In the genomic region with DNA sequence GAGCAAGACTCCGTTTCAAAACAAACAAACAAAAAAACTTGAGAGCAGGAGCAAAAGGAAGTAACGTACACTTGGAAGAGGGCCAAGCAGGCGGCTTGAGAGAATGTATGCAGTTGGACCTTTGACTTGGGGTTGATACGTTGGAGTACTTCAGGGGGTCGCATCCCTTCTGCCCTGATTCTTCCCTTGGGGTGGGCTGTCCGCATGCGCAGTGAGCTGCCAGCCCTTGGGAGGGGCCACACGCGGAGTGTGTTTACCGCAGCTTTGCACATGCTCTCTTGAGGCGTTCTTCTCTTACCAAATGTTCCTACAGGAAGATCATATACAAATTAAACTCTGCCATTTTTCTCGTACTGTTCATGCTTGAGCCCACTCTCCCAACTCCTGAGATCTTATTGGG, we compare ENCODE assay signal across 24 cellular contexts.
"Had no signal": no experiment of that assay in that cellular context is flagged by ENCODE, and none has a peak within 500 bp of the region (broad histone marks: within the 10 kb centered on the region; RNA-seq: fewer than 3 reads in every experiment).

No MANE protein-coding gene starts in this region.

- H3K36me3 ChIP-seq: colonic mucosa, heart right ventricle, left lung, neural progenitor cell, prostate gland, right atrium auricular region, transverse colon, vagina had no signal

- H3K9me3 ChIP-seq: colonic mucosa, heart right ventricle, prostate gland, right atrium auricular region, transverse colon, vagina had no signal

- DNase-seq: colonic mucosa; effector CD8-positive, alpha-beta T cell; endodermal cell; foreskin melanocyte; glutamatergic neuron; heart right ventricle; hippocampal formation; left cardiac atrium; left lung; mesenchymal stem cell; naive thymus-derived CD4-positive, alpha-beta T cell; stimulated activated CD4-positive, alpha-beta T cell treated with anti-CD3 and anti-CD28 coated beads, Interleukin-2, amount 100 ng/mL, for 24 hours; stimulated activated CD4-positive, alpha-beta T cell treated with anti-CD3 and anti-CD28 coated beads, Interleukin-4, amount 100 ng/mL, for 24 hours; stimulated activated naive CD8-positive, alpha-beta T cell treated with anti-CD3 and anti-CD28 coated beads, Interleukin-15, Interleukin-2, amounts not matched to agents 100 U/mL and 50 U/mL, for 24 hours; transverse colon had no signal

- H3K27me3 ChIP-seq: colonic mucosa, heart right ventricle, left lung, neural progenitor cell, right atrium auricular region, transverse colon, vagina had no signal

- ATAC-seq: esophagus mucosa; heart right ventricle; left cardiac atrium; left lung; naive thymus-derived CD4-positive, alpha-beta T cell; sciatic nerve; stimulated activated effector memory CD8-positive, alpha-beta T cell treated with anti-CD3 and anti-CD28 coated beads, Interleukin-12 subunit alpha, Interleukin-12 subunit beta, amount 100 ng/mL, for 72 hours; stimulated activated naive CD8-positive, alpha-beta T cell treated with anti-CD3 and anti-CD28 coated beads, Interleukin-15, Interleukin-2, amounts not matched to agents 100 U/mL and 50 U/mL, for 24 hours had no signal

- H3K27ac ChIP-seq: colonic mucosa, epithelial cell of prostate, heart right ventricle, left lung, neural progenitor cell, parathyroid adenoma, prostate gland, right atrium auricular region, transverse colon, vagina had no signal

- H3K4me3 ChIP-seq: colonic mucosa, heart right ventricle, left lung, neural progenitor cell, prostate gland, right atrium auricular region, transverse colon, vagina had no signal

- H3K4me1 ChIP-seq: colonic mucosa, left lung, neural progenitor cell, parathyroid adenoma, prostate gland, right atrium auricular region, transverse colon, vagina had no signal
